16 cellular contexts compared by ENCODE assay signal in the genomic region with DNA sequence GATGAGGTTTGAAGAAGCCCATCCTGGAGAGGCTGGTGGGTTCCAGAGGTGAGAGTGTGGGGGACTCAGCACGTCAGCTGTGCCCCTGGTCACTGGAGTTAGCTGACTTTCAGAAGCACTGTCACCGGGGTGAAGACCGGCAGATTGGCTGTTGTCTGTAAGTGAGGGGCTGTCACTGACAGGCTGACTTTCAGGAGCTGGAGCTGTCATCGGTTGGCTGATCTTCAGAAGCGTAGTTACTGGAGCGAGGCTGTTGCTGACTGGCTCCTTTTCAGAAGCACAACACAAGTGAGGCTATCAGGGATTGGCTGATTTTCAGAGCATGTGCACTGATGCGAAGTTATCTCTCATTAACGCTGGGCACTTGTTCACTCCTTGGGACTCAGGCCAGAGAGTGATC.
DNase-seq lines count a peak whose midpoint lies in the region; ATAC-seq and TF ChIP-seq lines count a peak whose summit lies in the region.
"Had no signal": no experiment of that assay in that cellular context is flagged by ENCODE, and none has a peak within 500 bp of the region (broad histone marks: within the 10 kb centered on the region; RNA-seq: fewer than 3 reads in every experiment).

No MANE protein-coding gene starts in this region.

- ATAC-seq in HG03039 (IDR thresholded peaks at IDR 0.05; ENCODE audit: unreplicated experiment), result no peak
- ATAC-seq: GM12878, HepG2 had no signal

- H4K20me1 ChIP-seq in Loucy (ENCODE audit: insufficient read depth, low read length, poor library complexity, severe bottlenecking) (no peaks in the 10 kb centered on the region), neural progenitor cell (ENCODE audit: low read depth) (no peaks in the 10 kb centered on the region)
- H4K20me1 ChIP-seq: BLaER1 had no signal

- H3K4me3 Mint-ChIP-seq in neural progenitor cell (no peak overlapping the region), mesothelial cell of epicardium (no peak overlapping the region)
- H3K4me3 Mint-ChIP-seq: CD8-positive, alpha-beta memory T cell had no signal

- H3K4me1 Mint-ChIP-seq in neural progenitor cell (no peaks in the 10 kb centered on the region), mesothelial cell of epicardium (peaks cover 5% of the 10 kb centered on the region)
- H3K4me1 Mint-ChIP-seq: CD8-positive, alpha-beta memory T cell had no signal

- intact Hi-C loops in dorsolateral prefrontal cortex (cut with DNase I), result no loop called here

- H3K27me3 Mint-ChIP-seq in neural progenitor cell (ENCODE audit: insufficient read depth, low read depth) (no peaks in the 10 kb centered on the region), mesothelial cell of epicardium (ENCODE audit: low read depth) (no peaks in the 10 kb centered on the region)
- H3K27me3 Mint-ChIP-seq: CD8-positive, alpha-beta memory T cell had no signal

- H3K36me3 Mint-ChIP-seq in neural progenitor cell (no peaks in the 10 kb centered on the region), mesothelial cell of epicardium (no peaks in the 10 kb centered on the region)
- H3K36me3 Mint-ChIP-seq: CD8-positive, alpha-beta memory T cell had no signal

- H3K9me3 ChIP-seq in BE2C, result no peaks in the 10 kb centered on the region
- no peaks in the 10 kb centered on the region for H3K9me3 ChIP-seq in Loucy (ENCODE audit: insufficient read depth, low read depth, low read length)
- no peaks in the 10 kb centered on the region for H3K9me3 ChIP-seq in neural progenitor cell (ENCODE audit: low read depth)
- H3K9me3 ChIP-seq: BLaER1, Caco-2 had no signal

- no peak overlapping the region for H3K27ac Mint-ChIP-seq in neural progenitor cell
- H3K27ac Mint-ChIP-seq in mesothelial cell of epicardium, result no peak overlapping the region

- no peaks in the 10 kb centered on the region for H3K27me3 ChIP-seq in BE2C
- no peaks in the 10 kb centered on the region for H3K27me3 ChIP-seq in Loucy (ENCODE audit: insufficient read depth, low read length, poor library complexity, severe bottlenecking)
- no peaks in the 10 kb centered on the region for H3K27me3 ChIP-seq in neural progenitor cell
- H3K27me3 ChIP-seq in dorsolateral prefrontal cortex, result peaks cover 0 to 3% (median 0%) of the 10 kb centered on the region in 45 donors
- H3K27me3 ChIP-seq: BLaER1 had no signal

- in situ Hi-C loops in SK-MEL-5 (cut with HindIII; ENCODE audit: low pct_unique_long_range_greater_than_20kb, low sequenced_read_pairs), result no loop called here

- no peaks in the 10 kb centered on the region for H3K4me1 ChIP-seq in BE2C
- peaks cover 13% of the 10 kb centered on the region for H3K4me1 ChIP-seq in Loucy (ENCODE audit: insufficient read depth, low read length, poor library complexity, severe bottlenecking)
- no peaks in the 10 kb centered on the region for H3K4me1 ChIP-seq in neural progenitor cell
- H3K4me1 ChIP-seq: Caco-2 had no signal

- H3K9ac ChIP-seq in Loucy (ENCODE audit: low read depth, low read length, poor library complexity, severe bottlenecking), result no peak overlapping the region
- no peak overlapping the region for H3K9ac ChIP-seq in neural progenitor cell
- H3K9ac ChIP-seq: BLaER1 had no signal

- H3K79me2 ChIP-seq in Loucy (ENCODE audit: insufficient read depth, low read length), result no peaks in the 10 kb centered on the region
- H3K79me2 ChIP-seq in neural progenitor cell (ENCODE audit: low read depth), result no peaks in the 10 kb centered on the region

- no peaks in the 10 kb centered on the region for H3K36me3 ChIP-seq in BE2C
- H3K36me3 ChIP-seq in Loucy (ENCODE audit: insufficient read depth, low read length), result no peaks in the 10 kb centered on the region
- H3K36me3 ChIP-seq in neural progenitor cell, result no peaks in the 10 kb centered on the region
- H3K36me3 ChIP-seq: BLaER1 had no signal

- H3K9me3 Mint-ChIP-seq in neural progenitor cell (no peaks in the 10 kb centered on the region), mesothelial cell of epicardium (peaks cover 3% of the 10 kb centered on the region)
- H3K9me3 Mint-ChIP-seq: CD8-positive, alpha-beta memory T cell had no signal

- DNase-seq in BE2C, result peak; percentile 51
- DNase-seq in SK-MEL-5 (ENCODE audit: low read depth, low spot score), result peak; percentile 37
- no peak for DNase-seq in neural progenitor cell (ENCODE audit: low spot score)
- no peak for DNase-seq in NCI-H2029 (lab: John Stamatoyannopoulos, UW)
- DNase-seq in mesothelial cell of epicardium (ENCODE audit: low spot score in 2 of 2, unreplicated experiment in 2 of 2), result no peak
- DNase-seq in dorsolateral prefrontal cortex, result no peak
- DNase-seq: Caco-2; CD8-positive, alpha-beta memory T cell; DMS53; H7 had no signal

- H3F3A ChIP-seq in Loucy (ENCODE audit: low read depth) (no peaks in the 10 kb centered on the region), neural progenitor cell (ENCODE audit: low read depth) (no peaks in the 10 kb centered on the region)

- H3K4me2 ChIP-seq in Loucy (ENCODE audit: low read depth, low read length, poor library complexity, severe bottlenecking) (peak overlapping the region; percentile 5), neural progenitor cell (no peak overlapping the region)
- H3K4me2 ChIP-seq: BLaER1 had no signal

- H2AFZ ChIP-seq in Loucy (ENCODE audit: low read length) (no peak overlapping the region), neural progenitor cell (replicated peaks) (peak overlapping the region; percentile 68)

- no peaks in the 10 kb centered on the region for H3K9me2 ChIP-seq in Loucy (replicated peaks; ENCODE audit: low read depth, low read length)

- TF ChIP-seq CTCF in BE2C (IDR thresholded peaks at IDR 0.05; ENCODE audit: low read depth, low read length), result no peak
- no peak for TF ChIP-seq CTCF in Loucy (conservative IDR thresholded peaks at IDR 0.05; ENCODE audit: low read length)
- no peak for TF ChIP-seq CTCF in neural progenitor cell (IDR thresholded peaks at IDR 0.05)
- TF ChIP-seq CTCF in mesothelial cell of epicardium (IDR thresholded peaks at IDR 0.05; ENCODE audit: unreplicated experiment), result no peak
- no peak for TF ChIP-seq CTCF in dorsolateral prefrontal cortex (IDR thresholded peaks at IDR 0.05 in 54 of 56, conservative IDR thresholded peaks at IDR 0.05 in 2 of 56; ENCODE audit: low read depth in 1 of 56, partially characterized antibody in 56 of 56)

- no peak overlapping the region for H3K27ac ChIP-seq in neural progenitor cell
- no peak overlapping the region for H3K27ac ChIP-seq in dorsolateral prefrontal cortex
- H3K27ac ChIP-seq: 22Rv1, BLaER1 had no signal

- H3K4me3 ChIP-seq in BE2C (ENCODE audit: low read depth, low read length) (no peak overlapping the region), Loucy (ENCODE audit: low read length, poor library complexity, severe bottlenecking) (no peak overlapping the region), neural progenitor cell (no peak overlapping the region), dorsolateral prefrontal cortex (no peak overlapping the region)
- H3K4me3 ChIP-seq: BLaER1, GM12878 had no signal

Comparison
In these comparisons a context has a peak if more than half of its experiments do, and no peak if none do; other contexts are left out.
1. DNase-seq: peak in BE2C (single experiment) and SK-MEL-5 (single experiment); none in neural progenitor cell (single experiment), NCI-H2029 (single experiment), mesothelial cell of epicardium (0 of 2) and dorsolateral prefrontal cortex (0 of 10).